Comparison of ENCODE assay signal across 22 cellular contexts in genomic region chr20:10078403-10078802, GRCh38. TPM values are rescaled to one million over a fixed set of nuclear protein-coding genes. Genes with fewer than 3 reads are reported as not detected.
DNase-seq lines count a peak whose midpoint lies in the region; ATAC-seq and TF ChIP-seq lines count a peak whose summit lies in the region.
"Had no signal": no experiment of that assay in that cellular context is flagged by ENCODE, and none has a peak within 500 bp of the region (broad histone marks: within the 10 kb centered on the region; RNA-seq: fewer than 3 reads in every experiment).

No MANE protein-coding gene starts in this region.

- H3K4me1 Mint-ChIP-seq in osteocyte (ENCODE audit: unreplicated experiment) = peaks cover 11% of the 10 kb centered on the region
- H3K4me1 Mint-ChIP-seq: GM23338 had no signal

- DNase-seq in heart right ventricle (no peak), Right ventricle myocardium inferior (ENCODE audit: missing footprints) (no peak), ascending aorta (ENCODE audit: low spot score in 2 of 2) (no peak), medulla oblongata (ENCODE audit: extremely low spot score) (peak; percentile 14), osteocyte (ENCODE audit: extremely low spot score, unreplicated experiment) (no peak), CD1c-positive myeloid dendritic cell (ENCODE audit: extremely low spot score) (no peak)
- DNase-seq in activated CD4-positive, alpha-beta T cell treated with anti-CD3 and anti-CD28 coated beads for 4 hours = no peak
- DNase-seq: DMS79 treated with DMSO at 0.1 percent for 48 hours; KBM-7; NCI-H1048; NCI-H1436 treated with DMSO at 0.1 percent for 48 hours; NCI-H2227 treated with DMSO at 0.1 percent for 48 hours; NCI-H526 treated with DMSO at 0.1 percent for 48 hours; NK-92 treated with Interleukin-12 subunit alpha and Interleukin-12 subunit beta, amount 100 ng/mL, for 24 hours; OCI-M1; RPMI8226 had no signal

- 84 to 85% methylated on average over 3 of the region's 3 CpGs for WGBS in heart right ventricle, 2 donors

- H3K36me3 Mint-ChIP-seq in osteocyte (ENCODE audit: unreplicated experiment) = no peaks in the 10 kb centered on the region

- no peak for ATAC-seq in heart right ventricle
- ATAC-seq in Right ventricle myocardium inferior = no peak
- ATAC-seq in HG02938 (IDR thresholded peaks at IDR 0.05; ENCODE audit: unreplicated experiment) = no peak
- ATAC-seq: GM12878, GM23338, HCT116 had no signal

- intact Hi-C loops in heart right ventricle (cut with DNase I) = no loop called here
- intact Hi-C loops in Right ventricle myocardium inferior (cut with DNase I) = no loop called here
- intact Hi-C loops in ascending aorta (cut with DNase I) = no loop called here

- H3K27ac ChIP-seq in heart right ventricle (peak overlapping the region in 7 of 10 donors; percentile 12 to 75 (median 68)), ascending aorta (peak overlapping the region; percentile 19 to 30)
- H3K27ac ChIP-seq: BLaER1 treated with 17β-estradiol and CSF1 and Interleukin-3, amounts not matched to agents 10 nM and 100 nM; SJSA1 had no signal

- TF ChIP-seq CTCF in heart right ventricle (IDR thresholded peaks at IDR 0.05) (no peak), ascending aorta (IDR thresholded peaks at IDR 0.05) (no peak), osteocyte (IDR thresholded peaks at IDR 0.05) (no peak)

- H3K27me3 ChIP-seq in heart right ventricle (peaks cover 0 to 10% (median 0%) of the 10 kb centered on the region in 7 donors), ascending aorta (no peaks in the 10 kb centered on the region)
- H3K27me3 ChIP-seq: BLaER1 treated with 17β-estradiol and CSF1 and Interleukin-3, amounts not matched to agents 10 nM and 100 nM; SJSA1 had no signal

- H3K9me3 Mint-ChIP-seq in osteocyte (ENCODE audit: unreplicated experiment) = no peaks in the 10 kb centered on the region
- H3K9me3 Mint-ChIP-seq: GM23338 had no signal

- H3K4me1 ChIP-seq in heart right ventricle (peaks cover 0 to 41% (median 23%) of the 10 kb centered on the region in 9 donors), ascending aorta (no peaks in the 10 kb centered on the region)

- no peaks in the 10 kb centered on the region for H3K36me3 ChIP-seq in heart right ventricle
- H3K36me3 ChIP-seq in ascending aorta = no peaks in the 10 kb centered on the region
- H3K36me3 ChIP-seq: BLaER1 treated with 17β-estradiol and CSF1 and Interleukin-3, amounts not matched to agents 10 nM and 100 nM; SJSA1 had no signal

- H3K9me3 ChIP-seq in heart right ventricle = no peaks in the 10 kb centered on the region
- no peaks in the 10 kb centered on the region for H3K9me3 ChIP-seq in ascending aorta
- H3K9me3 ChIP-seq: SJSA1 had no signal

- H3K27ac Mint-ChIP-seq in osteocyte (ENCODE audit: unreplicated experiment) = no peak overlapping the region
- H3K27ac Mint-ChIP-seq: GM23338 had no signal

- H3K4me3 ChIP-seq in heart right ventricle (no peak overlapping the region), ascending aorta (no peak overlapping the region)
- H3K4me3 ChIP-seq: BLaER1 treated with 17β-estradiol and CSF1 and Interleukin-3, amounts not matched to agents 10 nM and 100 nM; GM12878; GM23338; SJSA1 had no signal

- H3K27me3 Mint-ChIP-seq in osteocyte (ENCODE audit: unreplicated experiment) = no peaks in the 10 kb centered on the region

- no peak overlapping the region for H3K4me3 Mint-ChIP-seq in osteocyte (ENCODE audit: unreplicated experiment)
- H3K4me3 Mint-ChIP-seq: GM23338 had no signal

RNA-seq across cellular contexts. Expression of gene ANKEF1, which starts 43.6 kb away (rescaled TPM):
- 1 to 10 TPM; 1.2 to 2.1 (median 1.6) TPM for total RNA-seq in heart right ventricle
- polyA plus RNA-seq in heart right ventricle = under 1 TPM; 0.37 to 0.45 TPM
- 1.1 TPM for total RNA-seq in Right ventricle myocardium inferior
- 9.0 TPM for total RNA-seq in ascending aorta
- total RNA-seq in osteocyte = 0.30 and 0.65 TPM in 2 replicates
